ENCODE assay signal across 15 cellular contexts in genomic region chr9:35059438-35059837, GRCh38. TPM values are rescaled to one million over a fixed set of nuclear protein-coding genes. Genes with fewer than 3 reads are reported as not detected.
DNase-seq lines count a peak whose midpoint lies in the region; ATAC-seq and TF ChIP-seq lines count a peak whose summit lies in the region.
"Had no signal": no experiment of that assay in that cellular context is flagged by ENCODE, and none has a peak within 500 bp of the region (broad histone marks: within the 10 kb centered on the region; RNA-seq: fewer than 3 reads in every experiment).

No MANE protein-coding gene starts in this region.

- intact Hi-C loops in activated CD4-positive, alpha-beta T cell treated with anti-CD3 and anti-CD28 coated beads, Interleukin-2, amount 10 ng/mL, durations not matched to agents 24 days and 14 days (cut with micrococcal nuclease), result no loop called here
- intact Hi-C loops in mammary epithelial cell (cut with micrococcal nuclease), result no loop called here
- intact Hi-C loops in breast epithelium (cut with DNase I; ENCODE audit: low total_unique reads), result no loop called here
- intact Hi-C loops in colonic mucosa (cut with DNase I), result loop anchor here (10.0 kb wide), 1 partner anchor 165 kb away; a partner anchor contains a TSS

- H4K20me1 ChIP-seq in mammary epithelial cell (ENCODE audit: insufficient read depth, low read length), result no peaks in the 10 kb centered on the region

- H3K9me3 ChIP-seq in mammary epithelial cell (replicated peaks; ENCODE audit: insufficient read depth, low read length) (no peaks in the 10 kb centered on the region), breast epithelium (no peaks in the 10 kb centered on the region), colonic mucosa (no peaks in the 10 kb centered on the region)
- H3K9me3 ChIP-seq: BLaER1 had no signal

- H3K4me1 Mint-ChIP-seq in activated CD4-positive, alpha-beta T cell treated with anti-CD3 and anti-CD28 coated beads, Interleukin-2, amount 10 ng/mL, durations not matched to agents 24 days and 14 days, result peaks cover 5% of the 10 kb centered on the region
- no peaks in the 10 kb centered on the region for H3K4me1 Mint-ChIP-seq in endothelial cell (ENCODE audit: unreplicated experiment)

- no peaks in the 10 kb centered on the region for H3K4me1 ChIP-seq in mammary epithelial cell (ENCODE audit: insufficient read depth, low read length)
- no peaks in the 10 kb centered on the region for H3K4me1 ChIP-seq in breast epithelium
- no peaks in the 10 kb centered on the region for H3K4me1 ChIP-seq in colonic mucosa
- H3K4me1 ChIP-seq: BLaER1 had no signal

- peaks cover 90% of the 10 kb centered on the region for H3K36me3 Mint-ChIP-seq in activated CD4-positive, alpha-beta T cell treated with anti-CD3 and anti-CD28 coated beads, Interleukin-2, amount 10 ng/mL, durations not matched to agents 24 days and 14 days (ENCODE audit: low read depth)
- peaks cover 86% of the 10 kb centered on the region for H3K36me3 Mint-ChIP-seq in endothelial cell (ENCODE audit: low read depth, unreplicated experiment)

- no peaks in the 10 kb centered on the region for H3K9me3 Mint-ChIP-seq in activated CD4-positive, alpha-beta T cell treated with anti-CD3 and anti-CD28 coated beads, Interleukin-2, amount 10 ng/mL, durations not matched to agents 24 days and 14 days
- H3K9me3 Mint-ChIP-seq in endothelial cell (ENCODE audit: unreplicated experiment), result no peaks in the 10 kb centered on the region
- H3K9me3 Mint-ChIP-seq: CD4-positive, CD25-positive, alpha-beta regulatory T cell had no signal

- CTCF ChIA-PET in mammary epithelial cell (lab: Charles Lee; ENCODE audit: low non-redundant PET), result no interaction called here

- no peak overlapping the region for H2AFZ ChIP-seq in mammary epithelial cell (ENCODE audit: low read depth, low read length)

- no peak for TF ChIP-seq POLR2A in breast epithelium (IDR thresholded peaks at IDR 0.05)

- DNase-seq in activated CD4-positive, alpha-beta T cell treated with anti-CD3 and anti-CD28 coated beads, Interleukin-2, amount 10 ng/mL, durations not matched to agents 24 days and 14 days, result no peak
- no peak for DNase-seq in activated CD4-positive, alpha-beta T cell treated with anti-CD3 and anti-CD28 coated beads for 4 hours
- DNase-seq in mammary epithelial cell, result no peak
- DNase-seq in breast epithelium (ENCODE audit: low spot score in 2 of 2), result no peak
- no peak for DNase-seq in endothelial cell (ENCODE audit: low spot score)
- DNase-seq in colonic mucosa, result no peak
- DNase-seq: AML-193; CD4-positive, CD25-positive, alpha-beta regulatory T cell; DMS53; GF-D8; HCEC 1CT; IMR-90 had no signal

- H3K36me3 ChIP-seq in mammary epithelial cell (ENCODE audit: insufficient read depth, low read length) (peaks cover 81% of the 10 kb centered on the region), breast epithelium (peaks cover 31% of the 10 kb centered on the region), colonic mucosa (peaks cover 72% of the 10 kb centered on the region)

- 82% methylated on average over 10 of the region's 10 CpGs for WGBS in mammary epithelial cell (ENCODE audit: low coverage, missing lambda C conversion rate)

- H3K27me3 ChIP-seq in mammary epithelial cell (ENCODE audit: insufficient read depth, low read length) (no peaks in the 10 kb centered on the region), breast epithelium (no peaks in the 10 kb centered on the region), colonic mucosa (no peaks in the 10 kb centered on the region)
- H3K27me3 ChIP-seq: BLaER1 had no signal

- dilution Hi-C loops in mammary epithelial cell (cut with HindIII; ENCODE audit: low sequenced_read_pairs), result no loop called here

- ATAC-seq in HG03442 (IDR thresholded peaks at IDR 0.05; ENCODE audit: unreplicated experiment), result no peak

- H3K4me2 ChIP-seq in mammary epithelial cell (ENCODE audit: insufficient read depth, low read depth, low read length), result no peak overlapping the region
- H3K4me2 ChIP-seq: BLaER1 had no signal

- H3K4me3 Mint-ChIP-seq in activated CD4-positive, alpha-beta T cell treated with anti-CD3 and anti-CD28 coated beads, Interleukin-2, amount 10 ng/mL, durations not matched to agents 24 days and 14 days, result no peak overlapping the region
- H3K4me3 Mint-ChIP-seq in endothelial cell (ENCODE audit: unreplicated experiment), result peak overlapping the region; percentile 19
- H3K4me3 Mint-ChIP-seq: CD4-positive, CD25-positive, alpha-beta regulatory T cell had no signal

- H3K4me3 ChIP-seq in mammary epithelial cell (replicated peaks in 1 of 3; ENCODE audit: insufficient read depth in 1 of 3, low read depth in 2 of 3, low read length in 3 of 3) (no peak overlapping the region), breast epithelium (no peak overlapping the region), colonic mucosa (no peak overlapping the region)
- H3K4me3 ChIP-seq: BLaER1 had no signal

- H3K27me3 Mint-ChIP-seq in activated CD4-positive, alpha-beta T cell treated with anti-CD3 and anti-CD28 coated beads, Interleukin-2, amount 10 ng/mL, durations not matched to agents 24 days and 14 days, result no peaks in the 10 kb centered on the region
- peaks cover 5% of the 10 kb centered on the region for H3K27me3 Mint-ChIP-seq in endothelial cell (ENCODE audit: unreplicated experiment)
- H3K27me3 Mint-ChIP-seq: CD4-positive, CD25-positive, alpha-beta regulatory T cell had no signal

- H3K27ac ChIP-seq in mammary epithelial cell (ENCODE audit: insufficient read depth, low read depth, low read length) (no peak overlapping the region), breast epithelium (no peak overlapping the region), colonic mucosa (no peak overlapping the region)
- H3K27ac ChIP-seq: 22Rv1, BLaER1 had no signal

- BruUV-seq in mammary epithelial cell (replicated peaks; lab: Mats Ljungman, UMichigan), result TSS peak; percentile 14

- H3K9ac ChIP-seq in mammary epithelial cell (ENCODE audit: insufficient read depth, low read length), result no peak overlapping the region
- no peak overlapping the region for H3K9ac ChIP-seq in colonic mucosa (ENCODE audit: low read depth in 2 of 2, low read length in 2 of 2)
- H3K9ac ChIP-seq: BLaER1 had no signal

- in situ Hi-C loops in mammary epithelial cell (cut with MboI; ENCODE audit: low sequenced_read_pairs in 2 of 2), result loop anchor here in 1 of 2 donors (10.0 kb wide), 1 partner anchor 155 kb away; no protein-coding TSS in a partner anchor

- peaks cover 65% of the 10 kb centered on the region for H3K79me2 ChIP-seq in mammary epithelial cell (ENCODE audit: insufficient read depth, low read length)

- H3K27ac Mint-ChIP-seq in activated CD4-positive, alpha-beta T cell treated with anti-CD3 and anti-CD28 coated beads, Interleukin-2, amount 10 ng/mL, durations not matched to agents 24 days and 14 days, result peak overlapping the region; percentile 4
- H3K27ac Mint-ChIP-seq in endothelial cell (ENCODE audit: unreplicated experiment), result no peak overlapping the region
- H3K27ac Mint-ChIP-seq: CD4-positive, CD25-positive, alpha-beta regulatory T cell had no signal

- TF ChIP-seq CTCF in mammary epithelial cell (conservative IDR thresholded peaks at IDR 0.05 in 1 of 2, IDR thresholded peaks at IDR 0.05 in 1 of 2; ENCODE audit: extremely low read depth in 1 of 2, insufficient read depth in 1 of 2, low read depth in 1 of 2, low read length in 2 of 2) (no peak), breast epithelium (IDR thresholded peaks at IDR 0.05) (no peak), endothelial cell (IDR thresholded peaks at IDR 0.05; ENCODE audit: unreplicated experiment) (no peak), colonic mucosa (IDR thresholded peaks at IDR 0.05) (no peak)

RNA-seq across cellular contexts. Expression of gene VCP, which starts 13.0 kb away (rescaled TPM):
- 335 and 343 TPM in 2 replicates for total RNA-seq in activated CD4-positive, alpha-beta T cell treated with anti-CD3 and anti-CD28 coated beads, Interleukin-2, amount 10 ng/mL, durations not matched to agents 24 days and 14 days
- total RNA-seq in mammary epithelial cell (100 to 1,000 TPM; 284 to 291 TPM), breast epithelium (100 to 1,000 TPM; 150 to 173 (median 168) TPM), endothelial cell (ENCODE audit: unreplicated experiment) (397 TPM), colonic mucosa (100 to 1,000 TPM; 176 to 287 TPM)
- 310 TPM for polyA plus RNA-seq in mammary epithelial cell
- polyA minus RNA-seq in mammary epithelial cell, result 716 TPM

RNA-seq across cellular contexts. Expression of gene FANCG, which starts 20.3 kb away (rescaled TPM):
- total RNA-seq in activated CD4-positive, alpha-beta T cell treated with anti-CD3 and anti-CD28 coated beads, Interleukin-2, amount 10 ng/mL, durations not matched to agents 24 days and 14 days, result 114 and 122 TPM in 2 replicates
- total RNA-seq in mammary epithelial cell, result 10 to 100 TPM in 1 of 2 donors, 1 to 10 TPM in 1; 7.0 to 41.7 TPM
- polyA plus RNA-seq in mammary epithelial cell, result 22.0 TPM
- 24.9 TPM for polyA minus RNA-seq in mammary epithelial cell
- total RNA-seq in breast epithelium, result 10 to 100 TPM; 10.7 to 15.2 (median 13.4) TPM
- total RNA-seq in endothelial cell (ENCODE audit: unreplicated experiment), result 41.4 TPM
- 10 to 100 TPM; 11.4 to 47.5 TPM for total RNA-seq in colonic mucosa

RNA-seq across cellular contexts. Expression of gene PIGO, which starts 37.0 kb away (rescaled TPM):
- 32.5 and 37.2 TPM in 2 replicates for total RNA-seq in activated CD4-positive, alpha-beta T cell treated with anti-CD3 and anti-CD28 coated beads, Interleukin-2, amount 10 ng/mL, durations not matched to agents 24 days and 14 days
- total RNA-seq in mammary epithelial cell (10 to 100 TPM; 17.8 to 33.3 TPM), breast epithelium (10 to 100 TPM; 15.4 to 24.9 (median 18.0) TPM), endothelial cell (ENCODE audit: unreplicated experiment) (20.3 TPM), colonic mucosa (10 to 100 TPM; 27.6 to 51.3 TPM)
- polyA plus RNA-seq in mammary epithelial cell, result 32.4 TPM
- 40.2 TPM for polyA minus RNA-seq in mammary epithelial cell

RNA-seq across cellular contexts. Expression of gene STOML2, which starts 43.5 kb away (rescaled TPM):
- 258 and 262 TPM in 2 replicates for total RNA-seq in activated CD4-positive, alpha-beta T cell treated with anti-CD3 and anti-CD28 coated beads, Interleukin-2, amount 10 ng/mL, durations not matched to agents 24 days and 14 days
- total RNA-seq in mammary epithelial cell, result 100 to 1,000 TPM; 131 to 132 TPM
- 176 TPM for polyA plus RNA-seq in mammary epithelial cell
- polyA minus RNA-seq in mammary epithelial cell, result 162 TPM
- 100 to 1,000 TPM in 2 of 3 donors, 10 to 100 TPM in 1; 89.4 to 115 (median 101) TPM for total RNA-seq in breast epithelium
- 108 TPM for total RNA-seq in endothelial cell (ENCODE audit: unreplicated experiment)
- 100 to 1,000 TPM; 111 to 233 TPM for total RNA-seq in colonic mucosa

RNA-seq across cellular contexts. Expression of gene ATOSB, which starts 56.2 kb away (rescaled TPM):
- 3.7 and 4.7 TPM in 2 replicates for total RNA-seq in activated CD4-positive, alpha-beta T cell treated with anti-CD3 and anti-CD28 coated beads, Interleukin-2, amount 10 ng/mL, durations not matched to agents 24 days and 14 days
- total RNA-seq in mammary epithelial cell (10 to 100 TPM; 33.7 to 43.1 TPM), breast epithelium (10 to 100 TPM in 1 of 3 donors, 1 to 10 TPM in 2; 7.8 to 21.1 (median 8.8) TPM), endothelial cell (ENCODE audit: unreplicated experiment) (33.7 TPM), colonic mucosa (10 to 100 TPM; 16.8 to 44.6 TPM)
- polyA plus RNA-seq in mammary epithelial cell, result 38.1 TPM
- polyA minus RNA-seq in mammary epithelial cell, result 35.6 TPM
